10 cellular contexts compared by ENCODE assay signal in genomic region chr2:47015730-47016129, GRCh38.
DNase-seq lines count a peak whose midpoint lies in the region; ATAC-seq and TF ChIP-seq lines count a peak whose summit lies in the region.
"Had no signal": no experiment of that assay in that cellular context is flagged by ENCODE, and none has a peak within 500 bp of the region (broad histone marks: within the 10 kb centered on the region; RNA-seq: fewer than 3 reads in every experiment).

No MANE protein-coding gene starts in this region.

- intact Hi-C loops in HCT116 (cut with micrococcal nuclease): loop anchor here (5.0 kb wide), 1 partner anchor 257 kb away; no protein-coding TSS in a partner anchor

- H3K27ac ChIP-seq in HCT116 (ENCODE audit: low read depth, low read length) (peak overlapping the region; percentile 66; the same call in 1 of the 2 replicates), layer of hippocampus (ENCODE audit: low read depth, low read length) (peak overlapping the region; percentile 71), stomach smooth muscle (ENCODE audit: low read length) (peak overlapping the region; percentile 99)

- H2AFZ ChIP-seq in HCT116 (ENCODE audit: low read depth, low read length, poor library complexity, severe bottlenecking): no peak overlapping the region

- peak overlapping the region; percentile 41; the same call in 1 of the 2 replicates for H3K9ac ChIP-seq in HCT116 (ENCODE audit: low read length)
- H3K9ac ChIP-seq in stomach smooth muscle (ENCODE audit: low read length in 2 of 2): peak overlapping the region; percentile 35 to 42

- H3K79me2 ChIP-seq in HCT116 (ENCODE audit: insufficient read depth, low read length): no peaks in the 10 kb centered on the region

- TF ChIP-seq POLR2A in HCT116 (IDR thresholded peaks at IDR 0.05; ENCODE audit: borderline replicate concordance, extremely low read depth, insufficient read depth, insufficient read length): no peak

- no peaks in the 10 kb centered on the region for H4K20me1 ChIP-seq in HCT116 (ENCODE audit: insufficient read depth)

- no peak overlapping the region for H3K4me3 Mint-ChIP-seq in activated T-helper 17 cell treated with anti-CD3 and anti-CD28 coated beads, Interleukin-2, amount 50 U/mL, for 72 hours

- H3K9me3 ChIP-seq in HCT116 (ENCODE audit: control insufficient read depth in 1 of 2, insufficient read depth in 1 of 2, low read depth in 1 of 2, low read length in 2 of 2) (no peaks in the 10 kb centered on the region), stomach smooth muscle (ENCODE audit: control insufficient read depth in 2 of 2, low read length in 2 of 2) (no peaks in the 10 kb centered on the region)

- H3K27ac Mint-ChIP-seq in activated T-helper 17 cell treated with anti-CD3 and anti-CD28 coated beads, Interleukin-2, amount 50 U/mL, for 72 hours: peak overlapping the region; percentile 60

- no peaks in the 10 kb centered on the region for H3K27me3 ChIP-seq in HCT116 (ENCODE audit: insufficient read depth, low read length)
- no peaks in the 10 kb centered on the region for H3K27me3 ChIP-seq in layer of hippocampus (ENCODE audit: control insufficient read depth, insufficient read depth, low read length)
- H3K27me3 ChIP-seq in stomach smooth muscle (ENCODE audit: control insufficient read depth in 1 of 2, insufficient read depth in 2 of 2, low read length in 2 of 2): no peaks in the 10 kb centered on the region

- no peaks in the 10 kb centered on the region for H3K9me3 Mint-ChIP-seq in activated T-helper 17 cell treated with anti-CD3 and anti-CD28 coated beads, Interleukin-2, amount 50 U/mL, for 72 hours

- no peak for TF ChIP-seq RAD21 in HCT116 (IDR thresholded peaks at IDR 0.05; ENCODE audit: low read depth)

- ATAC-seq in HCT116 (no peak), HG03135 (IDR thresholded peaks at IDR 0.05; ENCODE audit: unreplicated experiment) (no peak)
- no peak for ATAC-seq in activated T-helper 17 cell treated with anti-CD3 and anti-CD28 coated beads, Interleukin-2, amount 50 U/mL, for 72 hours (replicated peaks)

- DNase-seq in HCT116 (ENCODE audit: low read depth, low spot score): no peak
- no peak for DNase-seq in NCI-H146 (lab: John Stamatoyannopoulos, UW)
- DNase-seq in SHP77 (lab: John Stamatoyannopoulos, UW): no peak
- DNase-seq: activated CD4-positive, alpha-beta T cell treated with anti-CD3 and anti-CD28 coated beads, Interleukin-2, amount 50 U/mL, for 1 hour; COR-L47; NCI-H1105 had no signal

- no peak overlapping the region for H3K4me3 ChIP-seq in HCT116 (replicated peaks in 1 of 2; ENCODE audit: low read depth in 1 of 2, low read length in 2 of 2)
- H3K4me3 ChIP-seq in stomach smooth muscle (ENCODE audit: low read length in 2 of 2): no peak overlapping the region

- H3K4me1 ChIP-seq in HCT116 (ENCODE audit: control insufficient read depth in 1 of 2, insufficient read depth in 2 of 2, low read length in 2 of 2) (peaks cover 23 to 30% of the 10 kb centered on the region in 2 experiments), stomach smooth muscle (ENCODE audit: control insufficient read depth, insufficient read depth, low read length) (peaks cover 77% of the 10 kb centered on the region)

- H3K36me3 ChIP-seq in HCT116 (ENCODE audit: control insufficient read depth in 1 of 2, insufficient read depth in 2 of 2, low read length in 2 of 2): no peaks in the 10 kb centered on the region
- peaks cover 0 to 17% of the 10 kb centered on the region in 2 donors for H3K36me3 ChIP-seq in stomach smooth muscle (ENCODE audit: control insufficient read depth in 2 of 2, insufficient read depth in 2 of 2, low read length in 2 of 2)

- TF ChIP-seq CTCF in HCT116 (IDR thresholded peaks at IDR 0.05 in 2 of 3, conservative IDR thresholded peaks at IDR 0.05 in 1 of 3; ENCODE audit: borderline replicate concordance in 1 of 3, insufficient read depth in 1 of 3, low read depth in 2 of 3, low read length in 2 of 3): no peak

- H3K4me1 Mint-ChIP-seq in activated T-helper 17 cell treated with anti-CD3 and anti-CD28 coated beads, Interleukin-2, amount 50 U/mL, for 72 hours: peaks cover 4% of the 10 kb centered on the region

- CTCF ChIA-PET in HCT116 (lab: Charles Lee): interaction anchor here (0.9 to 1.4 kb wide), 4 partner anchors 15 to 308 kb away, joined by 3 to 4 read pairs (median 4); no protein-coding TSS in a partner anchor

- RAD21 ChIA-PET in HCT116 (lab: Charles Lee; ENCODE audit: low non-redundant PET in 1 of 2, low total read pairs in 2 of 2, uncharacterized antibody in 2 of 2, unreplicated experiment in 2 of 2): interaction anchor here in 1 of 2 experiments (1.5 kb wide), 1 partner anchor 307 kb away, joined by 5 read pairs; no protein-coding TSS in a partner anchor

- H3K9me2 ChIP-seq in HCT116 (ENCODE audit: insufficient read depth): no peaks in the 10 kb centered on the region

- BruUV-seq in HCT116 (replicated peaks; lab: Mats Ljungman, UMichigan): no TSS peak

- peak overlapping the region; percentile 52 for H3K4me2 ChIP-seq in HCT116 (ENCODE audit: low read length)

- POLR2A ChIA-PET in HCT116 (lab: Charles Lee): no interaction called here

- peaks cover 87% of the 10 kb centered on the region for H3K36me3 Mint-ChIP-seq in activated T-helper 17 cell treated with anti-CD3 and anti-CD28 coated beads, Interleukin-2, amount 50 U/mL, for 72 hours (ENCODE audit: low read depth)

- H3K27me3 Mint-ChIP-seq in activated T-helper 17 cell treated with anti-CD3 and anti-CD28 coated beads, Interleukin-2, amount 50 U/mL, for 72 hours: no peaks in the 10 kb centered on the region

TF ChIP-seq in HCT116, 20 proteins besides CTCF, POLR2A, EP300 and RAD21:
- TF ChIP-seq SP1 (IDR thresholded peaks at IDR 0.05; ENCODE audit: low read depth) (no peak), SIN3A (IDR thresholded peaks at IDR 0.05; ENCODE audit: low read depth) (no peak), ELF1 (IDR thresholded peaks at IDR 0.05; ENCODE audit: borderline replicate concordance, low read depth) (no peak), ZFX (IDR thresholded peaks at IDR 0.05) (no peak), EZH2phosphoT487 (IDR thresholded peaks at IDR 0.05; ENCODE audit: borderline replicate concordance) (no peak), YY1 (IDR thresholded peaks at IDR 0.05; ENCODE audit: extremely low read depth, insufficient replicate concordance, low read depth, low read length) (no peak)
